ENCODE assay signal across 8 cellular contexts in the genomic region with DNA sequence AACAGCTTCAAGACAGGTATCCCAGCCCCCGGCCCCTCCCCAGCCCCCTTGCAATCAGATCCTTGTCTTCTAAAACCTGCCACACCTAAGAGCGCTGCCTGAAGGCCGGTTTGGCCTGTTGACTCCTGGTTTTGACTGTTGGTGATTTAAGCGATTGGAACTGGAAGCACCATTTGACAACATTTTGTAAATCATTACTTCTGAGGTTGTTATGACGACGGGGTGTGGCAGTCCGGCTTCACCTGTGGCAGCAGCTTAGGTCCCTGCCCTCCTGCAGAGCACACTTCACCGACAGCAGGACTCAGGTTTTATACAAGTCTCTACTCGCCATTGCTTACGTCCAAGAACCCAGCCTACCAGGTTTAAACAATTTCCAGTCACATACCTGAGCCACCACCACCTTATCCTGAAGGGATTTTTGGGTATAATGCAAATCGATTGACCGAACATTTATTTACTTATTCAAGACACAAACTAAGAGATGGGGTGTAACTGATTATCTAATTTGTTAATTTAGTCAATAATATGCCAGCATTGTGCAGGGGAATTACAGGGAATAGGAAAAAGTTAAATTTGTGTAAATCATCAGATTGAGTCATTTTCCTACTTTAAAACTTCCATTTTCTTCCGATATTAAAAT. TPM values are rescaled to one million over a fixed set of nuclear protein-coding genes. Genes with fewer than 3 reads are reported as not detected.
DNase-seq lines count a peak whose midpoint lies in the region; ATAC-seq and TF ChIP-seq lines count a peak whose summit lies in the region.

No MANE protein-coding gene starts in this region.

- H3K4me1 ChIP-seq in CD8-positive, alpha-beta T cell (ENCODE audit: insufficient read depth, low read length), result peaks cover 37% of the 10 kb centered on the region

- CTCF ChIA-PET in CD8-positive, alpha-beta T cell (lab: Charles Lee), result interaction anchor here (1.0 to 1.4 kb wide), 2 partner anchors 18 to 62 kb away, joined by 3 to 4 read pairs; no protein-coding TSS in a partner anchor

- peaks cover 44% of the 10 kb centered on the region for H3K4me1 Mint-ChIP-seq in CD8-positive, alpha-beta T cell (ENCODE audit: low read depth)
- peaks cover 33 to 43% of the 10 kb centered on the region in 2 donors for H3K4me1 Mint-ChIP-seq in natural killer cell treated with Interleukin-12 subunit alpha and Interleukin-12 subunit beta and Interleukin-15 and Interleukin-18, amount 100 ng/mL, for 72 hours (ENCODE audit: low read depth in 2 of 2)

- no peaks in the 10 kb centered on the region for H3K9me3 Mint-ChIP-seq in CD8-positive, alpha-beta T cell
- no peaks in the 10 kb centered on the region for H3K9me3 Mint-ChIP-seq in natural killer cell treated with Interleukin-12 subunit alpha and Interleukin-12 subunit beta and Interleukin-15 and Interleukin-18, amount 100 ng/mL, for 72 hours

- H3K27ac Mint-ChIP-seq in CD8-positive, alpha-beta T cell, result peak overlapping the region; percentile 83
- peak overlapping the region; percentile 94 to 97 for H3K27ac Mint-ChIP-seq in natural killer cell treated with Interleukin-12 subunit alpha and Interleukin-12 subunit beta and Interleukin-15 and Interleukin-18, amount 100 ng/mL, for 72 hours

- H3K9me3 ChIP-seq in CD8-positive, alpha-beta T cell (ENCODE audit: low read length), result no peaks in the 10 kb centered on the region
- H3K9me3 ChIP-seq in MG63, result no peaks in the 10 kb centered on the region

- intact Hi-C loops in CD8-positive, alpha-beta T cell (cut with DNase I, micrococcal nuclease), result loop anchor here (1.0 to 10.0 kb wide), 13 partner anchors 58 to 691 kb away; a partner anchor contains a TSS

- H3K4me3 ChIP-seq in CD8-positive, alpha-beta T cell (ENCODE audit: low read depth, low read length), result peak overlapping the region; percentile 70
- H3K4me3 ChIP-seq in MG63 (peak overlapping the region; percentile 77), choroid plexus epithelial cell (ENCODE audit: low read depth, low read length) (peak overlapping the region; percentile 92)

- TF ChIP-seq CTCF in CD8-positive, alpha-beta T cell (IDR thresholded peaks at IDR 0.05), result no peak
- TF ChIP-seq CTCF in choroid plexus epithelial cell (conservative IDR thresholded peaks at IDR 0.05; ENCODE audit: low read depth, low read length), result no peak

- H3K27me3 Mint-ChIP-seq in CD8-positive, alpha-beta T cell (ENCODE audit: low read depth), result no peaks in the 10 kb centered on the region
- H3K27me3 Mint-ChIP-seq in natural killer cell treated with Interleukin-12 subunit alpha and Interleukin-12 subunit beta and Interleukin-15 and Interleukin-18, amount 100 ng/mL, for 72 hours, result no peaks in the 10 kb centered on the region

- H3K27me3 ChIP-seq in CD8-positive, alpha-beta T cell (ENCODE audit: insufficient read depth, low read length), result no peaks in the 10 kb centered on the region
- H3K27me3 ChIP-seq in MG63, result no peaks in the 10 kb centered on the region

- H3K36me3 Mint-ChIP-seq in CD8-positive, alpha-beta T cell, result peaks cover 15% of the 10 kb centered on the region
- H3K36me3 Mint-ChIP-seq in natural killer cell treated with Interleukin-12 subunit alpha and Interleukin-12 subunit beta and Interleukin-15 and Interleukin-18, amount 100 ng/mL, for 72 hours, result peaks cover 22% of the 10 kb centered on the region

- no peak for DNase-seq in CD8-positive, alpha-beta T cell
- no peak for DNase-seq in MG63
- no peak for DNase-seq in choroid plexus epithelial cell (ENCODE audit: low read depth)
- no peak for DNase-seq in natural killer cell treated with Interleukin-12 subunit alpha and Interleukin-12 subunit beta and Interleukin-15 and Interleukin-18, amount 100 ng/mL, for 72 hours (ENCODE audit: low spot score)
- DNase-seq in NOMO-1 treated with DMSO at 0.1 percent for 48 hours (lab: John Stamatoyannopoulos, UW; ENCODE audit: unreplicated experiment), result no peak
- no peak for DNase-seq in DMS114 treated with DMSO at 0.1 percent for 48 hours (lab: John Stamatoyannopoulos, UW; ENCODE audit: unreplicated experiment)

- no peak for ATAC-seq in CD8-positive, alpha-beta T cell
- no peak for ATAC-seq in natural killer cell treated with Interleukin-12 subunit alpha and Interleukin-12 subunit beta and Interleukin-15 and Interleukin-18, amount 100 ng/mL, for 72 hours
- ATAC-seq in HG03520 (IDR thresholded peaks at IDR 0.05; ENCODE audit: unreplicated experiment) (no peak), GM21381 (IDR thresholded peaks at IDR 0.05; ENCODE audit: unreplicated experiment) (no peak)

- POLR2A ChIA-PET in CD8-positive, alpha-beta T cell (lab: Charles Lee), result interaction anchor here (2.3 kb wide), 1 partner anchor 10 kb away, joined by 9 read pairs; no protein-coding TSS in a partner anchor

- peak overlapping the region; percentile 94 for H3K27ac ChIP-seq in CD8-positive, alpha-beta T cell (ENCODE audit: low read depth, low read length)

- peak overlapping the region; percentile 70 for H3K4me3 Mint-ChIP-seq in CD8-positive, alpha-beta T cell
- H3K4me3 Mint-ChIP-seq in natural killer cell treated with Interleukin-12 subunit alpha and Interleukin-12 subunit beta and Interleukin-15 and Interleukin-18, amount 100 ng/mL, for 72 hours, result peak overlapping the region; percentile 92

- H3K36me3 ChIP-seq in CD8-positive, alpha-beta T cell (ENCODE audit: insufficient read depth, low read length), result no peaks in the 10 kb centered on the region
- H3K36me3 ChIP-seq in MG63, result peaks cover 4% of the 10 kb centered on the region

RNA-seq across cellular contexts. Expression of a gene that starts 0.7 kb away (rescaled TPM):
- total RNA-seq in CD8-positive, alpha-beta T cell, result 10 to 100 TPM; 29.0 to 31.8 TPM
- 28.4 and 51.8 TPM in 2 replicates for total RNA-seq in MG63 (2014; rRNA removed; shearing (Covaris generic); ENCODE audit: low replicate concordance)
- 10 to 100 TPM; 87.1 to 92.6 TPM for total RNA-seq in natural killer cell treated with Interleukin-12 subunit alpha and Interleukin-12 subunit beta and Interleukin-15 and Interleukin-18, amount 100 ng/mL, for 72 hours

RNA-seq across cellular contexts. Expression of a gene that starts 33.2 kb away (rescaled TPM):
- not detected for total RNA-seq in CD8-positive, alpha-beta T cell
- total RNA-seq in MG63 (2014; rRNA removed; shearing (Covaris generic); ENCODE audit: low replicate concordance), result not detected in 2 replicates
- not detected for total RNA-seq in natural killer cell treated with Interleukin-12 subunit alpha and Interleukin-12 subunit beta and Interleukin-15 and Interleukin-18, amount 100 ng/mL, for 72 hours

RNA-seq across cellular contexts. Expression of a gene that starts 58.7 kb away (rescaled TPM):
- total RNA-seq in CD8-positive, alpha-beta T cell, result 10 to 100 TPM; 25.4 to 26.2 TPM
- total RNA-seq in MG63 (2014; rRNA removed; shearing (Covaris generic); ENCODE audit: low replicate concordance), result 1.6 and 2.1 TPM in 2 replicates
- total RNA-seq in natural killer cell treated with Interleukin-12 subunit alpha and Interleukin-12 subunit beta and Interleukin-15 and Interleukin-18, amount 100 ng/mL, for 72 hours, result 10 to 100 TPM; 29.3 to 70.3 TPM
